In the genomic region with DNA sequence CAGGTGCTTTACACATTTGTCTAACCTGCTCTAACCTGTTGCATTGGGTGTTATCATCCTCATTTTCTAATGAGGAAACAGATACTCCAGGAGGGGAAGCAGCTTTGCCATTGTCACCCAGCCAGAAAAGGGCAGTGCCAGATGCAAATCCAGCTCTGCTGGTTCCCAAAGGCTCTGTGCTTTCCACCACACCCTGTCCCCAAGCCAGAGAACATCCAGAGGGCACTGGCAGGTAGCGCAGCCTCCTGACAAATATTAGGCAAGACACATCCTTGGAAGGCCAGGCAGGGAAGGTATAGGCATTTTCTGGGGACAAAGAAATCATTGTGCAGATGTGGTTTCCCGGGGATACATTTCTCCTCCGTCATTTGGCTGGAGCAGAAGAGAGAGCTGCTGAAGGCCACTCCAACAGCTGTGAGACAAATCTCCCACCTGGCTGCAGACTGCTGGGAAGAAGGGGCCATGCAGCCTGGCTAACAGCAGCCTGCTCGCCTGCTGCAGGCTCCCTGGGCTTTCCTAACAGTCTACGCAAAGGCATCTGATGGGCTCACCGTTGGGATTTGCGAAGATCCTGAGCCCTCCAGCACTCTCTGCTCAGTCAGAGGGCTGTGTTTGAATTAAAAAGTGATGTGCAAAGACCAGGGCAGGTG, we compare ENCODE assay signal across 15 cellular contexts.
"Had no signal": no experiment of that assay in that cellular context is flagged by ENCODE, and none has a peak within 500 bp of the region (broad histone marks: within the 10 kb centered on the region; RNA-seq: fewer than 3 reads in every experiment).

No MANE protein-coding gene starts in this region.

- H3K4me3 ChIP-seq: thoracic aorta had no signal

- H3K4me1 Mint-ChIP-seq: immature natural killer cell; stimulated activated naive CD8-positive, alpha-beta T cell treated with anti-CD3 and anti-CD28 coated beads, Interleukin-15, amount 100 ng/mL, for 72 hours had no signal

- DNase-seq: activated CD8-positive, alpha-beta memory T cell treated with anti-CD3 and anti-CD28 coated beads, Interleukin-2, amount 50 U/mL, for 48 hours; activated CD8-positive, alpha-beta T cell treated with anti-CD3 and anti-CD28 coated beads, Interleukin-2, amount 10 ng/mL, durations not matched to agents 7 days and 5 days; activated naive CD4-positive, alpha-beta T cell treated with anti-CD3 and anti-CD28 coated beads for 36 hours; central memory CD4-positive, alpha-beta T cell; effector memory CD4-positive, alpha-beta T cell; erythroblast; immature natural killer cell; stimulated activated CD4-positive, alpha-beta T cell treated with anti-CD3 and anti-CD28 coated beads, Interleukin-15, amount 100 ng/mL, for 24 hours; stimulated activated CD4-positive, alpha-beta T cell treated with anti-CD3 and anti-CD28 coated beads, Interleukin-4, amount 100 ng/mL, for 4 hours; stimulated activated naive CD8-positive, alpha-beta T cell treated with anti-CD3 and anti-CD28 coated beads, Interleukin-15, amount 100 ng/mL, for 72 hours; T1000 had no signal

- H3K9me3 ChIP-seq: thoracic aorta had no signal

- H3K27ac ChIP-seq: thoracic aorta, VCaP had no signal

- ATAC-seq: activated CD8-positive, alpha-beta T cell treated with anti-CD3 and anti-CD28 coated beads, Interleukin-2, amount 10 ng/mL, durations not matched to agents 7 days and 5 days; natural killer cell treated with Interleukin-12 subunit alpha and Interleukin-12 subunit beta and Interleukin-15 and Interleukin-18, amount 100 ng/mL, for 72 hours; stimulated activated naive CD8-positive, alpha-beta T cell treated with anti-CD3 and anti-CD28 coated beads, Interleukin-15, amount 100 ng/mL, for 72 hours had no signal

- H3K27ac Mint-ChIP-seq: activated CD8-positive, alpha-beta T cell treated with anti-CD3 and anti-CD28 coated beads, Interleukin-2, amount 10 ng/mL, durations not matched to agents 7 days and 5 days; activated naive CD4-positive, alpha-beta T cell treated with anti-CD3 and anti-CD28 coated beads for 36 hours; activated T-helper 1 cell treated with anti-CD3 and anti-CD28 coated beads, Interleukin-12 subunit alpha, Interleukin-12 subunit beta, Interleukin-2, Interleukin-4 antibody, amounts not matched to agents 30 ng/mL and 10 ng/mL and 1 ng/mL, durations not matched to agents 14 hours and 24 hours and 36 hours; immature natural killer cell; natural killer cell treated with Interleukin-12 subunit alpha and Interleukin-12 subunit beta and Interleukin-15 and Interleukin-18, amount 100 ng/mL, for 72 hours; stimulated activated naive CD8-positive, alpha-beta T cell treated with anti-CD3 and anti-CD28 coated beads, Interleukin-15, amount 100 ng/mL, for 72 hours had no signal

- H3K4me3 Mint-ChIP-seq: activated CD8-positive, alpha-beta T cell treated with anti-CD3 and anti-CD28 coated beads, Interleukin-2, amount 10 ng/mL, durations not matched to agents 7 days and 5 days; activated naive CD4-positive, alpha-beta T cell treated with anti-CD3 and anti-CD28 coated beads for 36 hours; activated T-helper 1 cell treated with anti-CD3 and anti-CD28 coated beads, Interleukin-12 subunit alpha, Interleukin-12 subunit beta, Interleukin-2, Interleukin-4 antibody, amounts not matched to agents 30 ng/mL and 10 ng/mL and 1 ng/mL, durations not matched to agents 14 hours and 24 hours and 36 hours; immature natural killer cell; natural killer cell treated with Interleukin-12 subunit alpha and Interleukin-12 subunit beta and Interleukin-15 and Interleukin-18, amount 100 ng/mL, for 72 hours; stimulated activated naive CD8-positive, alpha-beta T cell treated with anti-CD3 and anti-CD28 coated beads, Interleukin-15, amount 100 ng/mL, for 72 hours had no signal

- H3K36me3 Mint-ChIP-seq: immature natural killer cell; natural killer cell treated with Interleukin-12 subunit alpha and Interleukin-12 subunit beta and Interleukin-15 and Interleukin-18, amount 100 ng/mL, for 72 hours had no signal

- H3K27me3 Mint-ChIP-seq: stimulated activated naive CD8-positive, alpha-beta T cell treated with anti-CD3 and anti-CD28 coated beads, Interleukin-15, amount 100 ng/mL, for 72 hours had no signal

- H3K9me3 Mint-ChIP-seq: activated naive CD4-positive, alpha-beta T cell treated with anti-CD3 and anti-CD28 coated beads for 36 hours; activated T-helper 1 cell treated with anti-CD3 and anti-CD28 coated beads, Interleukin-12 subunit alpha, Interleukin-12 subunit beta, Interleukin-2, Interleukin-4 antibody, amounts not matched to agents 30 ng/mL and 10 ng/mL and 1 ng/mL, durations not matched to agents 14 hours and 24 hours and 36 hours; immature natural killer cell; natural killer cell treated with Interleukin-12 subunit alpha and Interleukin-12 subunit beta and Interleukin-15 and Interleukin-18, amount 100 ng/mL, for 72 hours; stimulated activated naive CD8-positive, alpha-beta T cell treated with anti-CD3 and anti-CD28 coated beads, Interleukin-15, amount 100 ng/mL, for 72 hours had no signal
